1 cellular context compared by ENCODE assay signal in genomic region chr1:161196521-161197451, GRCh38.
TF ChIP-seq lines count a peak whose summit lies in the region.

No MANE protein-coding gene starts in this region.

TF ChIP-seq in endothelial cell of umbilical vein, 7 proteins besides CTCF, POLR2A, EP300 and RAD21:
- TF ChIP-seq JUN (IDR thresholded peaks at IDR 0.05; ENCODE audit: borderline replicate concordance, insufficient read depth, insufficient read length, low read depth) (no peak), GATA2 (IDR thresholded peaks at IDR 0.05; ENCODE audit: insufficient read depth, insufficient read length, low read depth, low read length) (no peak), EZH2 (IDR thresholded peaks at IDR 0.05; ENCODE audit: borderline replicate concordance, low read depth, low read length, severe bottlenecking) (no peak)
